7 cellular contexts compared by ENCODE assay signal in the genomic region with DNA sequence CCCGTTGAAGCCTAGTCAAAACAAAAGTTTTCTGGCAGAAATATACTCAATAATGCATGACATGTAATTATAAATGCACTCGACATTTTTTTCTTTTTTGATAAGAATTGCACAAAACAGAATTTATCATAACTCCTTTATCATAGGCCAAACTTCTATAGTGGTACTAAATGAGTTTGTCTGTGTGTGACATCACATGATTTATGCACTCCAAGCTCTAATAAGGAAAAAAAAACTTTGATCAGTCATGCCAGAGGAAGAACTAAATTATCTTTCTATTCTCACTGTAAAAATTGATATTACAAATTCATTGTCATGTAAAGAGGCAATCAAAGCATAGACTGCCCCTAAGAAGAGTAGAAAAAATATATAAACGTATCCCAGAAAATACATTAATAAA.
"Had no signal": no experiment of that assay in that cellular context is flagged by ENCODE, and none has a peak within 500 bp of the region (broad histone marks: within the 10 kb centered on the region; RNA-seq: fewer than 3 reads in every experiment).

No MANE protein-coding gene starts in this region.

- H3K9ac ChIP-seq: KMS-11 had no signal

- DNase-seq: IMR-90, KBM-7, KG1 had no signal

- H3K4me2 ChIP-seq: KMS-11 had no signal

- FAIRE-seq: HepG2, HTR-8/SVneo had no signal

- H3K27ac ChIP-seq: HL-60, KMS-11 had no signal

- ATAC-seq: HepG2 had no signal
